8 cellular contexts compared by ENCODE assay signal in genomic region chr4:109729563-109730293, GRCh38. TPM values are rescaled to one million over a fixed set of nuclear protein-coding genes. Genes with fewer than 3 reads are reported as not detected.
DNase-seq lines count a peak whose midpoint lies in the region; ATAC-seq lines count a peak whose summit lies in the region.

Gene PLA2G12A, minus strand, starts transcription at chr4:109730070. Its CDS starts 261 bp downstream, at chr4:109729809.

- peak; percentile 80 for ATAC-seq in GM21423 (IDR thresholded peaks at IDR 0.05; ENCODE audit: unreplicated experiment)
- peak; percentile 96 for ATAC-seq in naive thymus-derived CD4-positive, alpha-beta T cell
- peak; percentile 88 to 89 for ATAC-seq in stimulated activated naive B cell treated with anti-CD40 and anti-IgM and Interleukin-4, amounts not matched to agents 10 μg/mL and 1 μg/mL and 100 μg/mL, for 72 hours (replicated peaks)

- CTCF ChIA-PET in naive thymus-derived CD4-positive, alpha-beta T cell (lab: Charles Lee): interaction anchor here (0.6 to 1.5 kb wide), 3 partner anchors 26 to 296 kb away, joined by 3 to 7 read pairs (median 3); partner anchors contain the start of genes CASP6 and SEC24B

- peak within 1 kb of the TSS; percentile 64 to 95 (median 90) for H3K27ac Mint-ChIP-seq in naive thymus-derived CD4-positive, alpha-beta T cell
- H3K27ac Mint-ChIP-seq in stimulated activated naive B cell treated with anti-CD40 and anti-IgM and Interleukin-4, amounts not matched to agents 10 μg/mL and 1 μg/mL and 100 μg/mL, for 72 hours: peak within 1 kb of the TSS; percentile 75

- H3K4me1 Mint-ChIP-seq in naive thymus-derived CD4-positive, alpha-beta T cell: peaks cover 12 to 40% (median 30%) of the 10 kb centered on the region in 7 donors
- H3K4me1 Mint-ChIP-seq in stimulated activated naive B cell treated with anti-CD40 and anti-IgM and Interleukin-4, amounts not matched to agents 10 μg/mL and 1 μg/mL and 100 μg/mL, for 72 hours: peaks cover 8 to 10% of the 10 kb centered on the region in 2 donors

- no peaks in the 10 kb centered on the region for H3K9me3 ChIP-seq in naive thymus-derived CD4-positive, alpha-beta T cell (ENCODE audit: control insufficient read depth in 2 of 3, low read length in 3 of 3)

- peak within 1 kb of the TSS; percentile 78 for H3K27ac ChIP-seq in naive thymus-derived CD4-positive, alpha-beta T cell (ENCODE audit: low read depth, low read length)

- POLR2A ChIA-PET in naive thymus-derived CD4-positive, alpha-beta T cell (lab: Charles Lee): interaction anchor here (0.6 to 1.7 kb wide), 9 partner anchors 18 to 297 kb away, joined by 3 to 7 read pairs (median 4); partner anchors contain the start of genes CASP6, MCUB and SEC24B

- no peaks in the 10 kb centered on the region for H3K27me3 ChIP-seq in naive thymus-derived CD4-positive, alpha-beta T cell (ENCODE audit: control insufficient read depth in 2 of 2, insufficient read depth in 2 of 2, low read length in 2 of 2)

- peaks cover 0 to 4% (median 0%) of the 10 kb centered on the region in 5 donors for H3K27me3 Mint-ChIP-seq in naive thymus-derived CD4-positive, alpha-beta T cell
- peaks cover 3 to 5% of the 10 kb centered on the region in 2 donors for H3K27me3 Mint-ChIP-seq in stimulated activated naive B cell treated with anti-CD40 and anti-IgM and Interleukin-4, amounts not matched to agents 10 μg/mL and 1 μg/mL and 100 μg/mL, for 72 hours

- peak within 1 kb of the TSS; percentile 88 to 96 (median 92) for H3K4me3 Mint-ChIP-seq in naive thymus-derived CD4-positive, alpha-beta T cell
- H3K4me3 Mint-ChIP-seq in stimulated activated naive B cell treated with anti-CD40 and anti-IgM and Interleukin-4, amounts not matched to agents 10 μg/mL and 1 μg/mL and 100 μg/mL, for 72 hours: peak within 1 kb of the TSS; percentile 94 to 95

- H3K4me1 ChIP-seq in naive thymus-derived CD4-positive, alpha-beta T cell (ENCODE audit: control insufficient read depth in 2 of 2, insufficient read depth in 2 of 2, low read length in 2 of 2): peaks cover 10 to 14% of the 10 kb centered on the region in 2 donors

- H3K4me3 ChIP-seq in naive thymus-derived CD4-positive, alpha-beta T cell (ENCODE audit: low read length): peak within 1 kb of the TSS; percentile 96

- intact Hi-C loops in naive thymus-derived CD4-positive, alpha-beta T cell (cut with micrococcal nuclease): loop anchor here (1.0 to 5.0 kb wide), 8 partner anchors 15 to 1079 kb away; partner anchors contain the start of genes CASP6 (in 2 of the 2), GAR1 (in 2 of the 2), SEC24B (in 2 of the 2) and MCUB (in 1 of the 2)

- peaks cover 0 to 16% (median 13%) of the 10 kb centered on the region in 5 donors for H3K36me3 Mint-ChIP-seq in naive thymus-derived CD4-positive, alpha-beta T cell
- H3K36me3 Mint-ChIP-seq in stimulated activated naive B cell treated with anti-CD40 and anti-IgM and Interleukin-4, amounts not matched to agents 10 μg/mL and 1 μg/mL and 100 μg/mL, for 72 hours: peaks cover 6 to 13% of the 10 kb centered on the region in 2 donors

- DNase-seq in DMS114 treated with DMSO at 0.1 percent for 48 hours (lab: John Stamatoyannopoulos, UW; ENCODE audit: unreplicated experiment) (peak; percentile 12), HUDEP-2 (lab: John Stamatoyannopoulos, UW; ENCODE audit: unreplicated experiment in 76 of 76) (peak in 64 of 76 experiments; percentile 3 to 86 (median 49)), OCI-M2 (lab: John Stamatoyannopoulos, UW; ENCODE audit: unreplicated experiment) (peak; percentile 16), fibroblast of gingiva (ENCODE audit: low read depth) (peak; percentile 35)
- DNase-seq in activated T-cell treated with anti-CD3 and anti-CD28 coated beads, Interleukin-2, amount 50 U/mL, for 48 hours: peak; percentile 78 to 84
- peak; percentile 75 to 91 (median 86) for DNase-seq in naive thymus-derived CD4-positive, alpha-beta T cell
- DNase-seq in stimulated activated naive B cell treated with anti-CD40 and anti-IgM and Interleukin-4, amounts not matched to agents 10 μg/mL and 1 μg/mL and 100 μg/mL, for 72 hours: peak; percentile 70

- no peaks in the 10 kb centered on the region for H3K9me3 Mint-ChIP-seq in naive thymus-derived CD4-positive, alpha-beta T cell
- no peaks in the 10 kb centered on the region for H3K9me3 Mint-ChIP-seq in stimulated activated naive B cell treated with anti-CD40 and anti-IgM and Interleukin-4, amounts not matched to agents 10 μg/mL and 1 μg/mL and 100 μg/mL, for 72 hours

- no peaks in the 10 kb centered on the region for H3K36me3 ChIP-seq in naive thymus-derived CD4-positive, alpha-beta T cell (ENCODE audit: control insufficient read depth in 2 of 3, insufficient read depth in 3 of 3, low read length in 3 of 3)

RNA-seq across cellular contexts. Expression of gene PLA2G12A, which starts in this region (rescaled TPM):
- 10 to 100 TPM; 11.5 to 15.4 (median 14.5) TPM for total RNA-seq in naive thymus-derived CD4-positive, alpha-beta T cell
- polyA plus RNA-seq in naive thymus-derived CD4-positive, alpha-beta T cell: 10 to 100 TPM; 47.8 to 48.4 TPM

Comparison
In these comparisons a context has a peak if more than half of its experiments do, and no peak if none do; other contexts are left out.
1. Peak in every context shown above with its lines: DNase-seq, ATAC-seq, H3K4me3 ChIP-seq and H3K27ac ChIP-seq.
2. DNase-seq: peak in every context shown above with its lines; median percentile 86 in naive thymus-derived CD4-positive, alpha-beta T cell; 81 in activated T-cell treated with anti-CD3 and anti-CD28 coated beads, Interleukin-2, amount 50 U/mL, for 48 hours; 70 in stimulated activated naive B cell treated with anti-CD40 and anti-IgM and Interleukin-4, amounts not matched to agents 10 μg/mL and 1 μg/mL and 100 μg/mL, for 72 hours; 49 in HUDEP-2; 35 in fibroblast of gingiva; 16 in OCI-M2; 12 in DMS114 treated with DMSO at 0.1 percent for 48 hours.